In the genomic region with DNA sequence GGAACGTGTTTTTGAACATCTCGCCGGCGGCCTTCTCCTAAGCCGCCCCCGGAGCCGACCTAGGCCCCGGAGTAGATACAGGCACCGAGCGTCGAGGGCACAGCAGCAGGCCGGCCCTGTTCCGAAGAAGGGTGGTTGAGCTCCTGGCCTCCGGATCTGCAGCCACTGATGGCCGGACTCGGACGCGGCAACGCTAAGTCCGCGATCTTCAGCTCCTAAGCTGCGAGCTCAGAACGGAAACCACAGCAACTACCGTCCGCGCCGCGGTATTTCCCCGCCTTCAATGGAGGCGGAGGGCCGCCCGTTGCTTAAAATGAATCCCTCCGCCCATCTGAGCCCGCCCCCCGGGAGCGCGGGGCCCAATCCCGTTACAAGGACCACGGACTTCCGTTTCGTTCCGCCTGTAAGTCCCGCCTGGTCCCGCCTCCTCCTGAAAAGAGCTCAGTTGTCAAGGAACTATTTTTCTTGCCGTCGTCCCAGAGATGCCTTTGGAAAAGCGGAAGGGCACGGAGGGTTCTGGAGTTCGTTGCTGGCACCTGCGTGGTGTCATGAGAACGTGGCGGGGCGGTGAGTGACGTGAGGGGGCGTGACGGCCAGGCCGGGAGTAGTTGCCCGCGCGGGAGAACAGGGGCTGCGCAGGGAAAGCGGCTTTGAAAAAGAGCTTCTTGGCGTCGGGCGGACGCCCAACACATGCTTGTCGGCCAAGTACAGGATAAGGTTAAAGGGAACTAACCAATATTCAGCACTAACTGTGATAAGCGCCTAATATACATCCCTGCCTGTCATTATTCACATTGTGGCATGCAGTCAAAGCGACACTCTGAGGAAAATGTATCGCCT, we compare ENCODE assay signal across 1 cellular context.
TF ChIP-seq lines count a peak whose summit lies in the region.

A gene (minus strand): TSS at position 285 of the 840 bp plus-strand sequence. CDS start 266 bp downstream, at position 19.

TF ChIP-seq in WTC11, 78 proteins besides CTCF, POLR2A, EP300 and RAD21 (continued from another document):
- TF ChIP-seq, protein P1, sequence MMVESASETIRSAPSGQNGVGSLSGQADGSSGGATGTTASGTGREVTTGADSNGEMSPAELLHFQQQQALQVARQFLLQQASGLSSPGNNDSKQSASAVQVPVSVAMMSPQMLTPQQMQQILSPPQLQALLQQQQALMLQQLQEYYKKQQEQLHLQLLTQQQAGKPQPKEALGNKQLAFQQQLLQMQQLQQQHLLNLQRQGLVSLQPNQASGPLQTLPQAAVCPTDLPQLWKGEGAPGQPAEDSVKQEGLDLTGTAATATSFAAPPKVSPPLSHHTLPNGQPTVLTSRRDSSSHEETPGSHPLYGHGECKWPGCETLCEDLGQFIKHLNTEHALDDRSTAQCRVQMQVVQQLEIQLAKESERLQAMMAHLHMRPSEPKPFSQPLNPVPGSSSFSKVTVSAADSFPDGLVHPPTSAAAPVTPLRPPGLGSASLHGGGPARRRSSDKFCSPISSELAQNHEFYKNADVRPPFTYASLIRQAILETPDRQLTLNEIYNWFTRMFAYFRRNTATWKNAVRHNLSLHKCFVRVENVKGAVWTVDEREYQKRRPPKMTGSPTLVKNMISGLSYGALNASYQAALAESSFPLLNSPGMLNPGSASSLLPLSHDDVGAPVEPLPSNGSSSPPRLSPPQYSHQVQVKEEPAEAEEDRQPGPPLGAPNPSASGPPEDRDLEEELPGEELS (CRISPR knock-in tag; IDR thresholded peaks at IDR 0.05) = peak; percentile 61; the same call in 1 of the 2 replicates
- TF ChIP-seq NFE2L1 (CRISPR knock-in tag; IDR thresholded peaks at IDR 0.05) = peak; percentile 53; the same call in 1 of the 2 replicates
- TF ChIP-seq IRF2 (CRISPR knock-in tag; IDR thresholded peaks at IDR 0.05; ENCODE audit: borderline replicate concordance, low read depth) = no peak
- no peak for TF ChIP-seq CBFB (CRISPR knock-in tag; IDR thresholded peaks at IDR 0.05; ENCODE audit: low read depth)
- TF ChIP-seq HMGA2 (CRISPR knock-in tag; IDR thresholded peaks at IDR 0.05) = no peak
- peak; percentile 91 for TF ChIP-seq MYBL2 (CRISPR knock-in tag; IDR thresholded peaks at IDR 0.05)
- no peak for TF ChIP-seq MXD4 (CRISPR knock-in tag; IDR thresholded peaks at IDR 0.05; ENCODE audit: borderline replicate concordance)
TF ChIP-seq in WTC11: peak in this region for 21.
